ENCODE assay signal across 13 cellular contexts in genomic region chr1:36367798-36368197, GRCh38. TPM values are rescaled to one million over a fixed set of nuclear protein-coding genes. Genes with fewer than 3 reads are reported as not detected.
A peak's percentile ranks its signal among the peaks of the same experiment; 100 is the strongest.
DNase-seq lines count a peak whose midpoint lies in the region; ATAC-seq and TF ChIP-seq lines count a peak whose summit lies in the region.
"Had no signal": no experiment of that assay in that cellular context is flagged by ENCODE, and none has a peak within 500 bp of the region (broad histone marks: within the 10 kb centered on the region; RNA-seq: fewer than 3 reads in every experiment).

No MANE protein-coding gene starts in this region.

- no peaks in the 10 kb centered on the region for H3K27me3 Mint-ChIP-seq in stimulated activated naive CD8-positive, alpha-beta T cell treated with anti-CD3 and anti-CD28 coated beads, Interleukin-15, Interleukin-2, amounts not matched to agents 100 ng/mL and 50 ng/mL, for 24 hours
- no peaks in the 10 kb centered on the region for H3K27me3 Mint-ChIP-seq in stimulated activated naive CD8-positive, alpha-beta T cell treated with anti-CD3 and anti-CD28 coated beads, Interleukin-15, amount 100 ng/mL, for 72 hours
- no peaks in the 10 kb centered on the region for H3K27me3 Mint-ChIP-seq in activated CD4-positive, alpha-beta memory T cell treated with anti-CD3 and anti-CD28 coated beads for 36 hours
- no peaks in the 10 kb centered on the region for H3K27me3 Mint-ChIP-seq in osteocyte (ENCODE audit: unreplicated experiment)

- DNase-seq in stimulated activated naive CD8-positive, alpha-beta T cell treated with anti-CD3 and anti-CD28 coated beads, Interleukin-15, amount 100 ng/mL, for 72 hours = no peak
- no peak for DNase-seq in activated CD4-positive, alpha-beta memory T cell treated with anti-CD3 and anti-CD28 coated beads for 36 hours
- DNase-seq in left colon (no peak), putamen (ENCODE audit: low spot score) (no peak), osteocyte (ENCODE audit: extremely low spot score, unreplicated experiment) (no peak)
- no peak for DNase-seq in stimulated activated CD4-positive, alpha-beta T cell treated with anti-CD3 and anti-CD28 coated beads, Interleukin-15, amount 100 ng/mL, for 24 hours
- DNase-seq: activated T-cell treated with anti-CD3 and anti-CD28 coated beads, Interleukin-2, amount 50 U/mL, for 1 hour; effector CD4-positive, alpha-beta T cell; mammary epithelial cell; NCI-H345; posterior cingulate gyrus had no signal

- CTCF ChIA-PET in activated CD4-positive, alpha-beta memory T cell treated with anti-CD3 and anti-CD28 coated beads for 36 hours (lab: Charles Lee) = interaction anchor here (0.9 to 6.6 kb wide), 20 partner anchors 8 to 234 kb away, joined by 3 to 66 read pairs (median 10); partner anchors contain the start of genes EVA1B, LSM10, SH3D21 and STK40

- no peaks in the 10 kb centered on the region for H3K9me3 Mint-ChIP-seq in stimulated activated naive CD8-positive, alpha-beta T cell treated with anti-CD3 and anti-CD28 coated beads, Interleukin-15, Interleukin-2, amounts not matched to agents 100 ng/mL and 50 ng/mL, for 24 hours
- no peaks in the 10 kb centered on the region for H3K9me3 Mint-ChIP-seq in stimulated activated naive CD8-positive, alpha-beta T cell treated with anti-CD3 and anti-CD28 coated beads, Interleukin-15, amount 100 ng/mL, for 72 hours
- no peaks in the 10 kb centered on the region for H3K9me3 Mint-ChIP-seq in activated CD4-positive, alpha-beta memory T cell treated with anti-CD3 and anti-CD28 coated beads for 36 hours
- no peaks in the 10 kb centered on the region for H3K9me3 Mint-ChIP-seq in osteocyte (ENCODE audit: unreplicated experiment)

- H3K36me3 Mint-ChIP-seq in stimulated activated naive CD8-positive, alpha-beta T cell treated with anti-CD3 and anti-CD28 coated beads, Interleukin-15, Interleukin-2, amounts not matched to agents 100 ng/mL and 50 ng/mL, for 24 hours (ENCODE audit: low read depth) = peaks cover 3% of the 10 kb centered on the region
- peaks cover 2% of the 10 kb centered on the region for H3K36me3 Mint-ChIP-seq in activated CD4-positive, alpha-beta memory T cell treated with anti-CD3 and anti-CD28 coated beads for 36 hours
- H3K36me3 Mint-ChIP-seq in osteocyte (ENCODE audit: unreplicated experiment) = peaks cover 12% of the 10 kb centered on the region

- peak overlapping the region; percentile 33 for H3K27ac Mint-ChIP-seq in stimulated activated naive CD8-positive, alpha-beta T cell treated with anti-CD3 and anti-CD28 coated beads, Interleukin-15, Interleukin-2, amounts not matched to agents 100 ng/mL and 50 ng/mL, for 24 hours
- no peak overlapping the region for H3K27ac Mint-ChIP-seq in stimulated activated naive CD8-positive, alpha-beta T cell treated with anti-CD3 and anti-CD28 coated beads, Interleukin-15, amount 100 ng/mL, for 72 hours
- peak overlapping the region; percentile 95 for H3K27ac Mint-ChIP-seq in activated CD4-positive, alpha-beta memory T cell treated with anti-CD3 and anti-CD28 coated beads for 36 hours
- H3K27ac Mint-ChIP-seq in osteocyte (ENCODE audit: unreplicated experiment) = no peak overlapping the region

- no peak overlapping the region for H3K4me3 Mint-ChIP-seq in stimulated activated naive CD8-positive, alpha-beta T cell treated with anti-CD3 and anti-CD28 coated beads, Interleukin-15, Interleukin-2, amounts not matched to agents 100 ng/mL and 50 ng/mL, for 24 hours
- H3K4me3 Mint-ChIP-seq in stimulated activated naive CD8-positive, alpha-beta T cell treated with anti-CD3 and anti-CD28 coated beads, Interleukin-15, amount 100 ng/mL, for 72 hours = no peak overlapping the region
- H3K4me3 Mint-ChIP-seq in activated CD4-positive, alpha-beta memory T cell treated with anti-CD3 and anti-CD28 coated beads for 36 hours = no peak overlapping the region
- H3K4me3 Mint-ChIP-seq in osteocyte (ENCODE audit: unreplicated experiment) = no peak overlapping the region

- ATAC-seq in stimulated activated naive CD8-positive, alpha-beta T cell treated with anti-CD3 and anti-CD28 coated beads, Interleukin-15, amount 100 ng/mL, for 72 hours = no peak
- peak; percentile 87 for ATAC-seq in left colon
- no peak for ATAC-seq in HG02885 (IDR thresholded peaks at IDR 0.05; ENCODE audit: poor library complexity, unreplicated experiment)

- POLR2A ChIA-PET in activated CD4-positive, alpha-beta memory T cell treated with anti-CD3 and anti-CD28 coated beads for 36 hours (lab: Charles Lee) = interaction anchor here (1.0 to 2.2 kb wide), 4 partner anchors 10 to 19 kb away, joined by 4 to 11 read pairs (median 6); partner anchors contain the start of gene STK40

- H3K4me1 Mint-ChIP-seq in stimulated activated naive CD8-positive, alpha-beta T cell treated with anti-CD3 and anti-CD28 coated beads, Interleukin-15, Interleukin-2, amounts not matched to agents 100 ng/mL and 50 ng/mL, for 24 hours (ENCODE audit: low read depth) = peaks cover 54% of the 10 kb centered on the region
- peaks cover 62% of the 10 kb centered on the region for H3K4me1 Mint-ChIP-seq in stimulated activated naive CD8-positive, alpha-beta T cell treated with anti-CD3 and anti-CD28 coated beads, Interleukin-15, amount 100 ng/mL, for 72 hours
- peaks cover 53% of the 10 kb centered on the region for H3K4me1 Mint-ChIP-seq in activated CD4-positive, alpha-beta memory T cell treated with anti-CD3 and anti-CD28 coated beads for 36 hours (ENCODE audit: low read depth)
- H3K4me1 Mint-ChIP-seq in osteocyte (ENCODE audit: unreplicated experiment) = peaks cover 39% of the 10 kb centered on the region

- intact Hi-C loops in activated CD4-positive, alpha-beta memory T cell treated with anti-CD3 and anti-CD28 coated beads for 36 hours (cut with micrococcal nuclease) = loop anchor here (2.0 kb wide), 2 partner anchors 25 to 219 kb away; partner anchors contain the start of gene TRAPPC3
- intact Hi-C loops in left colon (cut with DNase I, micrococcal nuclease) = no loop called here

- TF ChIP-seq CTCF in osteocyte (IDR thresholded peaks at IDR 0.05) = no peak

RNA-seq across cellular contexts. Expression of gene STK40, which starts 17.9 kb away (rescaled TPM):
- total RNA-seq in activated CD4-positive, alpha-beta memory T cell treated with anti-CD3 and anti-CD28 coated beads for 36 hours = 10 to 100 TPM; 57.3 to 57.4 TPM
- total RNA-seq in left colon (10 to 100 TPM; 55.6 to 67.0 TPM), osteocyte (42.0 and 45.0 TPM in 2 replicates)

RNA-seq across cellular contexts. Expression of gene LSM10, which starts 29.9 kb away (rescaled TPM):
- 10 to 100 TPM; 46.0 to 47.0 TPM for total RNA-seq in activated CD4-positive, alpha-beta memory T cell treated with anti-CD3 and anti-CD28 coated beads for 36 hours
- total RNA-seq in left colon (10 to 100 TPM; 24.1 to 24.2 TPM), osteocyte (46.5 and 48.2 TPM in 2 replicates)

RNA-seq across cellular contexts. Expression of gene EVA1B, which starts 44.4 kb away (rescaled TPM):
- 10 to 100 TPM; 11.6 to 12.8 TPM for total RNA-seq in activated CD4-positive, alpha-beta memory T cell treated with anti-CD3 and anti-CD28 coated beads for 36 hours
- 1 to 10 TPM; 2.9 to 8.9 TPM for total RNA-seq in left colon
- 113 and 115 TPM in 2 replicates for total RNA-seq in osteocyte

Comparison
In these comparisons a context has a peak if more than half of its experiments do, and no peak if none do; other contexts are left out.
1. H3K27ac Mint-ChIP-seq: peak in stimulated activated naive CD8-positive, alpha-beta T cell treated with anti-CD3 and anti-CD28 coated beads, Interleukin-15, Interleukin-2, amounts not matched to agents 100 ng/mL and 50 ng/mL, for 24 hours (single experiment) and activated CD4-positive, alpha-beta memory T cell treated with anti-CD3 and anti-CD28 coated beads for 36 hours (single experiment); none in stimulated activated naive CD8-positive, alpha-beta T cell treated with anti-CD3 and anti-CD28 coated beads, Interleukin-15, amount 100 ng/mL, for 72 hours (0 of 2) and osteocyte (single experiment).